ENCODE assay signal across 19 cellular contexts in the genomic region with DNA sequence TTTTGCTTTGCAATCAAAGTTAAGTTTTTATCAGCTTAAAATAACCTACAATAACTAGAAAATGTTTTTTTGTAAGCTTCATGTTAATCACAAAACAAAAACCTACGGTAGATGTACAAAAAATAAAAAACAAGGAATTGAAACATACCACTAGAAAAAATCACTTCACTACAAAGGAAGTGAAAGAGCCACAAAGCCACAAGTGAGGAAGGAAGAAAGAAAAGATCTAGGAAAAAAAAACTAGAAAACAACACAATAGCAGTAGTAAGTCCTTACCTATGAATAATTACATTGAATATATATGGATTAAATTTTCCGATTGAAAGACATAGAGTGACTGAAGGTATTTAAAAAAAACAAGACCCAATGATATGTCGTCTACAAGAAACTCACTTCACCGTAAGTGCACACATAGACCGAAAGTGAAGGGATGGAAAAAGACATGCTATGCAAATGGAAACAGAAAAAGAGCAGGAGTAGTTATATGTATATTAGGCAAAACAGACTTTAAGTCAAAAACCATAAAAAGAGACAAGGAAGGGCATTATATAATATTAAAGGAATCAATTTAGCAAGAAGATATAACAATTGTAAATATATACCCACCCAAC. TPM values are rescaled to one million over a fixed set of nuclear protein-coding genes. Genes with fewer than 3 reads are reported as not detected.
DNase-seq lines count a peak whose midpoint lies in the region; ATAC-seq and TF ChIP-seq lines count a peak whose summit lies in the region.
"Had no signal": no experiment of that assay in that cellular context is flagged by ENCODE, and none has a peak within 500 bp of the region (broad histone marks: within the 10 kb centered on the region; RNA-seq: fewer than 3 reads in every experiment).

No MANE protein-coding gene starts in this region.

- no peak for ATAC-seq in stimulated activated naive CD8-positive, alpha-beta T cell treated with anti-CD3 and anti-CD28 coated beads, Interleukin-15, amount 100 ng/mL, for 72 hours
- ATAC-seq in HG02623 (IDR thresholded peaks at IDR 0.05; ENCODE audit: unreplicated experiment), result peak; percentile 70
- ATAC-seq in HG03469 (IDR thresholded peaks at IDR 0.05; ENCODE audit: unreplicated experiment), result peak; percentile 52
- ATAC-seq: A549, PC-3, T-cell had no signal

- peaks cover 0 to 30% (median 22%) of the 10 kb centered on the region in 4 donors for H3K9me3 ChIP-seq in esophagus muscularis mucosa

- TF ChIP-seq POLR2A in esophagus muscularis mucosa (IDR thresholded peaks at IDR 0.05; ENCODE audit: low read depth), result no peak

- peaks cover 14% of the 10 kb centered on the region for H3K36me3 Mint-ChIP-seq in stimulated activated naive CD8-positive, alpha-beta T cell treated with anti-CD3 and anti-CD28 coated beads, Interleukin-15, Interleukin-2, amounts not matched to agents 100 ng/mL and 50 ng/mL, for 24 hours (ENCODE audit: low read depth)
- H3K36me3 Mint-ChIP-seq: T-cell had no signal

- no peak overlapping the region for H3K27ac ChIP-seq in esophagus muscularis mucosa (replicated peaks in 1 of 4)
- H3K27ac ChIP-seq: A549, ovary, tibial artery had no signal

- H3K36me3 ChIP-seq in esophagus muscularis mucosa, result no peaks in the 10 kb centered on the region
- H3K36me3 ChIP-seq: ovary had no signal

- H3K27me3 ChIP-seq in esophagus muscularis mucosa, result no peaks in the 10 kb centered on the region
- H3K27me3 ChIP-seq: ovary, tibial artery had no signal

- intact Hi-C loops in esophagus muscularis mucosa (cut with DNase I), result no loop called here

- H3K4me3 Mint-ChIP-seq in stimulated activated naive CD8-positive, alpha-beta T cell treated with anti-CD3 and anti-CD28 coated beads, Interleukin-15, Interleukin-2, amounts not matched to agents 100 ng/mL and 50 ng/mL, for 24 hours, result peak overlapping the region; percentile 7
- no peak overlapping the region for H3K4me3 Mint-ChIP-seq in stimulated activated naive CD8-positive, alpha-beta T cell treated with anti-CD3 and anti-CD28 coated beads, Interleukin-15, amount 100 ng/mL, for 72 hours
- H3K4me3 Mint-ChIP-seq: activated CD4-positive, alpha-beta T cell treated with anti-CD3 and anti-CD28 coated beads, Interleukin-2, amount 10 ng/mL, durations not matched to agents 24 days and 14 days; T-cell had no signal

- no peak for DNase-seq in stimulated activated naive CD8-positive, alpha-beta T cell treated with anti-CD3 and anti-CD28 coated beads, Interleukin-15, amount 100 ng/mL, for 72 hours
- DNase-seq in RPMI8226, result no peak
- DNase-seq in NCI-H2227 treated with DMSO at 0.1 percent for 48 hours (lab: John Stamatoyannopoulos, UW), result no peak
- DNase-seq in esophagus muscularis mucosa (ENCODE audit: extremely low spot score), result no peak
- no peak for DNase-seq in SW480 (ENCODE audit: low spot score)
- DNase-seq: activated CD4-positive, alpha-beta T cell treated with anti-CD3 and anti-CD28 coated beads, Interleukin-2, amount 10 ng/mL, durations not matched to agents 24 days and 14 days; COR-L47; NCI-H2171; ovary; PC-3; T-cell; tibial artery had no signal

- no peak overlapping the region for H3K27ac Mint-ChIP-seq in stimulated activated naive CD8-positive, alpha-beta T cell treated with anti-CD3 and anti-CD28 coated beads, Interleukin-15, Interleukin-2, amounts not matched to agents 100 ng/mL and 50 ng/mL, for 24 hours
- no peak overlapping the region for H3K27ac Mint-ChIP-seq in stimulated activated naive CD8-positive, alpha-beta T cell treated with anti-CD3 and anti-CD28 coated beads, Interleukin-15, amount 100 ng/mL, for 72 hours
- H3K27ac Mint-ChIP-seq: activated CD4-positive, alpha-beta T cell treated with anti-CD3 and anti-CD28 coated beads, Interleukin-2, amount 10 ng/mL, durations not matched to agents 24 days and 14 days; T-cell had no signal

- TF ChIP-seq CTCF in esophagus muscularis mucosa (IDR thresholded peaks at IDR 0.05), result no peak

- H3K4me3 ChIP-seq in esophagus muscularis mucosa, result no peak overlapping the region
- H3K4me3 ChIP-seq: A549, ovary, smooth muscle cell, tibial artery had no signal

- TF ChIP-seq EP300 in esophagus muscularis mucosa (IDR thresholded peaks at IDR 0.05), result no peak

- H3K27me3 Mint-ChIP-seq in stimulated activated naive CD8-positive, alpha-beta T cell treated with anti-CD3 and anti-CD28 coated beads, Interleukin-15, Interleukin-2, amounts not matched to agents 100 ng/mL and 50 ng/mL, for 24 hours, result peaks cover 67% of the 10 kb centered on the region
- peaks cover 43% of the 10 kb centered on the region for H3K27me3 Mint-ChIP-seq in stimulated activated naive CD8-positive, alpha-beta T cell treated with anti-CD3 and anti-CD28 coated beads, Interleukin-15, amount 100 ng/mL, for 72 hours

- H3K4me1 Mint-ChIP-seq in stimulated activated naive CD8-positive, alpha-beta T cell treated with anti-CD3 and anti-CD28 coated beads, Interleukin-15, Interleukin-2, amounts not matched to agents 100 ng/mL and 50 ng/mL, for 24 hours (ENCODE audit: low read depth), result no peaks in the 10 kb centered on the region
- H3K4me1 Mint-ChIP-seq in stimulated activated naive CD8-positive, alpha-beta T cell treated with anti-CD3 and anti-CD28 coated beads, Interleukin-15, amount 100 ng/mL, for 72 hours, result peaks cover 6% of the 10 kb centered on the region
- H3K4me1 Mint-ChIP-seq: activated CD4-positive, alpha-beta T cell treated with anti-CD3 and anti-CD28 coated beads, Interleukin-2, amount 10 ng/mL, durations not matched to agents 24 days and 14 days; T-cell had no signal

- H3K4me1 ChIP-seq in esophagus muscularis mucosa, result no peaks in the 10 kb centered on the region
- H3K4me1 ChIP-seq: A549, tibial artery had no signal

- WGBS in esophagus muscularis mucosa, result 89% methylated on average over 5 of the region's 5 CpGs

- H3K9me3 Mint-ChIP-seq in stimulated activated naive CD8-positive, alpha-beta T cell treated with anti-CD3 and anti-CD28 coated beads, Interleukin-15, Interleukin-2, amounts not matched to agents 100 ng/mL and 50 ng/mL, for 24 hours, result peaks cover 27% of the 10 kb centered on the region
- peaks cover 23 to 44% of the 10 kb centered on the region in 2 donors for H3K9me3 Mint-ChIP-seq in stimulated activated naive CD8-positive, alpha-beta T cell treated with anti-CD3 and anti-CD28 coated beads, Interleukin-15, amount 100 ng/mL, for 72 hours

RNA-seq across cellular contexts. Expression of a gene that starts 13.4 kb away (rescaled TPM):
- total RNA-seq in esophagus muscularis mucosa, result 10 to 100 TPM in 1 of 4 donors, 1 to 10 TPM in 3; 7.6 to 11.6 (median 8.9) TPM

RNA-seq across cellular contexts. Expression of a gene that starts 15.9 kb away (rescaled TPM):
- not detected for total RNA-seq in esophagus muscularis mucosa
- total RNA-seq: activated CD4-positive, alpha-beta T cell treated with anti-CD3 and anti-CD28 coated beads, Interleukin-2, amount 10 ng/mL, durations not matched to agents 24 days and 14 days; LHCN-M2; mesenteric fat pad; ovary; PC-3; T-cell had no signal
